5 cellular contexts compared by ENCODE assay signal in genomic region chr3:62584636-62585035, GRCh38.
"Had no signal": no experiment of that assay in that cellular context is flagged by ENCODE, and none has a peak within 500 bp of the region (broad histone marks: within the 10 kb centered on the region; RNA-seq: fewer than 3 reads in every experiment).

No MANE protein-coding gene starts in this region.

- H3K27ac Mint-ChIP-seq: IgD-negative memory B cell had no signal

- H3K4me1 Mint-ChIP-seq: IgD-negative memory B cell had no signal

- H3K36me3 Mint-ChIP-seq: IgD-negative memory B cell had no signal

- DNase-seq: IMR-90 had no signal

- H3K27ac ChIP-seq: HL-60 had no signal

- ATAC-seq: HepG2, K562 had no signal

- H3K4me3 ChIP-seq: K562 had no signal

- H3K4me3 Mint-ChIP-seq: IgD-negative memory B cell had no signal
